In genomic region chr6:56223995-56224394, GRCh38 we compare ENCODE assay signal across 1 cellular context.
TF ChIP-seq lines count a peak whose summit lies in the region.

No MANE protein-coding gene starts in this region.

TF ChIP-seq in HEK293, 187 proteins besides CTCF, POLR2A, EP300 and RAD21 (continued from another document):
- TF ChIP-seq PRDM2 (tag by site-specific recombination; IDR thresholded peaks at IDR 0.05; ENCODE audit: borderline replicate concordance) (no peak), BCL6B (tag by site-specific recombination; IDR thresholded peaks at IDR 0.05) (no peak)
